In genomic region chrX:134459683-134460004, GRCh38 we compare ENCODE assay signal across 8 cellular contexts. TPM values are rescaled to one million over a fixed set of nuclear protein-coding genes. Genes with fewer than 3 reads are reported as not detected.
DNase-seq lines count a peak whose midpoint lies in the region; ATAC-seq, FAIRE-seq and TF ChIP-seq lines count a peak whose summit lies in the region.

No MANE protein-coding gene starts in this region.

- H3K4me3 ChIP-seq in BLaER1 = peak overlapping the region; percentile 76
- peak overlapping the region; percentile 40 to 51 for H3K4me3 ChIP-seq in cardiac fibroblast (replicated peaks in 1 of 2; ENCODE audit: low read depth in 2 of 2, low read length in 2 of 2)
- H3K4me3 ChIP-seq in mononuclear cell (ENCODE audit: low read length) = peak overlapping the region; percentile 36

- ATAC-seq in GM21423 (IDR thresholded peaks at IDR 0.05; ENCODE audit: unreplicated experiment) = peak; percentile 8

- H3K4me1 ChIP-seq in BLaER1 (peaks cover 28% of the 10 kb centered on the region), mononuclear cell (ENCODE audit: insufficient read depth, low read length) (peaks cover 13% of the 10 kb centered on the region)

- H3K4me2 ChIP-seq in BLaER1 = peak overlapping the region; percentile 69

- DNase-seq in cardiac fibroblast (ENCODE audit: low read depth in 2 of 2) (peak in 1 of 2 donors; percentile 32), GM19239 (ENCODE audit: insufficient read length, low spot score) (no peak), EL (no peak), CD1c-positive myeloid dendritic cell (ENCODE audit: extremely low spot score) (no peak)

- H3K36me3 ChIP-seq in BLaER1 = no peaks in the 10 kb centered on the region
- peaks cover 3% of the 10 kb centered on the region; the same call in 1 of the 2 replicates for H3K36me3 ChIP-seq in KOPT-K1 (ENCODE audit: insufficient read depth, low read length)

- H3K27ac ChIP-seq in BLaER1 (no peak overlapping the region), KOPT-K1 (ENCODE audit: low read depth, low read length, poor library complexity, severe bottlenecking) (peak overlapping the region; percentile 83)

- no peak for TF ChIP-seq CTCF in cardiac fibroblast (IDR thresholded peaks at IDR 0.05; ENCODE audit: low read depth, low read length)

- peak overlapping the region; percentile 63; the same call in 1 of the 2 replicates for H3K9ac ChIP-seq in BLaER1

- H4K20me1 ChIP-seq in BLaER1 = peaks cover 10% of the 10 kb centered on the region; the same call in 1 of the 2 replicates

- H3K27me3 ChIP-seq in BLaER1 (peaks cover 38% of the 10 kb centered on the region), mononuclear cell (ENCODE audit: insufficient read depth, low read length) (no peaks in the 10 kb centered on the region)

- 0 out of 2 replicates have a peak, but pooled peaks cover 3% of the 10 kb centered on the region for H3K9me3 ChIP-seq in BLaER1
- H3K9me3 ChIP-seq in KOPT-K1 (ENCODE audit: insufficient read depth, low read length, poor library complexity, severe bottlenecking) = no peaks in the 10 kb centered on the region
- H3K9me3 ChIP-seq in mononuclear cell (ENCODE audit: low read depth, low read length) = no peaks in the 10 kb centered on the region

- FAIRE-seq in GM19239 (lab: Jason Lieb, UNC) = no peak

RNA-seq across cellular contexts. Expression of gene HPRT1, which starts 0.3 kb away (rescaled TPM):
- 16.6 TPM for total RNA-seq in mononuclear cell
